ENCODE assay signal across 8 cellular contexts in the genomic region with DNA sequence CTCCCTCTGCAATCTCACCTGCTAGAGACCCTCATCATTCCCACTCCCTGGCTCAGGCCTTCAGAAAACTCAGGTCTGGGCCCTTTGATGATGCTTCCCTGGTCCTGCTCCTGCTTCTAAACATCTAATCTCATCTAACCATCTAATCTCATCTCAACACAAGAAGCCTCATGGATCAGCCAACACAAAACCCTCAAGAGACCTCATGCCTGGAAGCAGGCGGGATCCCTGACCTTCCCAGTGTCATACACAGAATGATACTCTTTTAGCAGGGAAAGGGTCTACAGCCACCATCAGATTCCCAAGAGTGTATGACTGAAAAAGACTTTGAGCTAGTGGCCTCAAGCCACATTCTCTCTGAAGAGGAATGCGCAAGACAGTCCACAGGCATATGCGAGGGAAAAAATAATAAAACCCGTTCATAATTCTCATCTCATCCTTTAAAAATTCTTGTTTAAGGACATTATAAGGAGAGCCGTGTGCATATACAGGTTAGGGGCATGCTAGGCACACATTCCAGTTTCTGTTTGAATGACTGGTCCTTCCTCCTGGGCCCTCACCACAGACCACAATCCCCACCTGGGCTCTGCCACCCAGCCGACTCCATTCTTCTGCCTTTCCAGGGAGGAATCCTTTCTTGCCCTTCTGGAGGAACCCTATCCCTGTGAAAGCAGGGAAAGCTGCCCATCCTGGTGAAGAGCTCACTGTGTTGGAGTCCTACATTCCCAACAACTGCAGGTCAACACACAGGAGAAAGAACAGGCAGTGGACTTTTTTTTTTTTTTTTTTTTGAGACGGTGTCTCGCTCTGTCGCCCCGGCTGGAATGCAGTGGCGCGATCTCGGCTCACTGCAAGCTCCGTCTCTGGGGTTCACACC. TPM values are rescaled to one million over a fixed set of nuclear protein-coding genes. Genes with fewer than 3 reads are reported as not detected.
DNase-seq lines count a peak whose midpoint lies in the region; ATAC-seq and TF ChIP-seq lines count a peak whose summit lies in the region.

No MANE protein-coding gene starts in this region.

- peaks cover 36% of the 10 kb centered on the region for H3K4me1 ChIP-seq in BLaER1

- no peak for ATAC-seq in GM19035 (IDR thresholded peaks at IDR 0.05; ENCODE audit: unreplicated experiment)

- H3K27ac Mint-ChIP-seq in MCF 10A (ENCODE audit: low read depth, unreplicated experiment): peak overlapping the region; percentile 4

- peaks cover 41% of the 10 kb centered on the region for H3K36me3 ChIP-seq in BLaER1

- TF ChIP-seq CTCF in MCF 10A (IDR thresholded peaks at IDR 0.05; ENCODE audit: unreplicated experiment): no peak

- peaks cover 70% of the 10 kb centered on the region for H4K20me1 ChIP-seq in BLaER1

- no peaks in the 10 kb centered on the region for H3K9me3 Mint-ChIP-seq in MCF 10A (ENCODE audit: unreplicated experiment)

- no peaks in the 10 kb centered on the region for H3K27me3 Mint-ChIP-seq in MCF 10A (ENCODE audit: insufficient read depth, unreplicated experiment)

- peak overlapping the region; percentile 95; the same call in 1 of the 2 replicates for H3K9ac ChIP-seq in BLaER1

- POLR2A ChIA-PET in MCF 10A (lab: Yijun Ruan, JAX): interaction anchor here (0.6 to 1.0 kb wide), 4 partner anchors 180 to 1637 kb away, joined by 3 to 4 read pairs (median 3); no protein-coding TSS in a partner anchor

- peaks cover 43% of the 10 kb centered on the region for H3K36me3 Mint-ChIP-seq in MCF 10A (ENCODE audit: insufficient read depth, unreplicated experiment)

- peak; percentile 20 for DNase-seq in Jurkat, Clone E6-1 (ENCODE audit: low read depth, low spot score)
- DNase-seq in MCF 10A (ENCODE audit: unreplicated experiment) (peak; percentile 5), myocyte (ENCODE audit: low read depth) (peak; percentile 22), COR-L47 (lab: John Stamatoyannopoulos, UW) (no peak), SHP77 (lab: John Stamatoyannopoulos, UW) (no peak), NCI-H446 (lab: John Stamatoyannopoulos, UW) (no peak)

- H3K27me3 ChIP-seq in BLaER1: no peaks in the 10 kb centered on the region

- peak overlapping the region; percentile 89 for H3K4me3 ChIP-seq in BLaER1
- H3K4me3 ChIP-seq in Jurkat, Clone E6-1 (ENCODE audit: low read length): no peak overlapping the region

- intact Hi-C loops in MCF 10A (cut with micrococcal nuclease): loop anchor here (10.0 kb wide), 1 partner anchor 229 kb away; no protein-coding TSS in a partner anchor

- no TSS peak for BruUV-seq in MCF 10A (replicated peaks; lab: Mats Ljungman, UMichigan)

- CTCF ChIA-PET in MCF 10A (lab: Yijun Ruan, JAX): interaction anchor here (0.6 kb wide), 2 partner anchors 219 to 227 kb away, joined by 3 to 4 read pairs; no protein-coding TSS in a partner anchor

- peaks cover 38% of the 10 kb centered on the region for H3K4me1 Mint-ChIP-seq in MCF 10A (ENCODE audit: insufficient read depth, unreplicated experiment)

- H3K4me2 ChIP-seq in BLaER1: peak overlapping the region; percentile 99

- H3K27ac ChIP-seq in BLaER1: no peak overlapping the region

- H3K9me3 ChIP-seq in BLaER1: no peaks in the 10 kb centered on the region

- H3K4me3 Mint-ChIP-seq in MCF 10A (ENCODE audit: unreplicated experiment): peak overlapping the region; percentile 82

RNA-seq across cellular contexts. Expression of a gene that starts 2.2 kb away (rescaled TPM):
- polyA plus RNA-seq in Jurkat, Clone E6-1 (2012; ENCODE audit: insufficient read depth, insufficient read length): 19.7 TPM
- total RNA-seq in MCF 10A (2022) (37.2 and 37.5 TPM in 2 replicates), myocyte (41.5 and 45.9 TPM in 2 replicates)
- polyA plus RNA-seq in myocyte (2012): 15.9 TPM

RNA-seq across cellular contexts. Expression of a gene that starts 44.0 kb away (rescaled TPM):
- polyA plus RNA-seq in Jurkat, Clone E6-1 (2012; ENCODE audit: insufficient read depth, insufficient read length): not detected
- total RNA-seq in MCF 10A (2022): not detected in 2 replicates
- not detected in 2 replicates for total RNA-seq in myocyte
- polyA plus RNA-seq in myocyte (2012): 0.03 TPM

RNA-seq across cellular contexts. Expression of a gene that starts 50.4 kb away (rescaled TPM):
- not detected for polyA plus RNA-seq in Jurkat, Clone E6-1 (2012; ENCODE audit: insufficient read depth, insufficient read length)
- not detected in 2 replicates for total RNA-seq in MCF 10A (2022)
- total RNA-seq in myocyte: 0.21 TPM in 1 of 2 replicates, not detected in the other
- 0.13 TPM for polyA plus RNA-seq in myocyte (2012)

Comparison
In these comparisons a context has a peak if more than half of its experiments do, and no peak if none do; other contexts are left out.
1. DNase-seq: peak in Jurkat, Clone E6-1 (single experiment), MCF 10A (single experiment) and myocyte (single experiment); none in COR-L47 (single experiment), SHP77 (0 of 2) and NCI-H446 (0 of 2).